In the genomic region with DNA sequence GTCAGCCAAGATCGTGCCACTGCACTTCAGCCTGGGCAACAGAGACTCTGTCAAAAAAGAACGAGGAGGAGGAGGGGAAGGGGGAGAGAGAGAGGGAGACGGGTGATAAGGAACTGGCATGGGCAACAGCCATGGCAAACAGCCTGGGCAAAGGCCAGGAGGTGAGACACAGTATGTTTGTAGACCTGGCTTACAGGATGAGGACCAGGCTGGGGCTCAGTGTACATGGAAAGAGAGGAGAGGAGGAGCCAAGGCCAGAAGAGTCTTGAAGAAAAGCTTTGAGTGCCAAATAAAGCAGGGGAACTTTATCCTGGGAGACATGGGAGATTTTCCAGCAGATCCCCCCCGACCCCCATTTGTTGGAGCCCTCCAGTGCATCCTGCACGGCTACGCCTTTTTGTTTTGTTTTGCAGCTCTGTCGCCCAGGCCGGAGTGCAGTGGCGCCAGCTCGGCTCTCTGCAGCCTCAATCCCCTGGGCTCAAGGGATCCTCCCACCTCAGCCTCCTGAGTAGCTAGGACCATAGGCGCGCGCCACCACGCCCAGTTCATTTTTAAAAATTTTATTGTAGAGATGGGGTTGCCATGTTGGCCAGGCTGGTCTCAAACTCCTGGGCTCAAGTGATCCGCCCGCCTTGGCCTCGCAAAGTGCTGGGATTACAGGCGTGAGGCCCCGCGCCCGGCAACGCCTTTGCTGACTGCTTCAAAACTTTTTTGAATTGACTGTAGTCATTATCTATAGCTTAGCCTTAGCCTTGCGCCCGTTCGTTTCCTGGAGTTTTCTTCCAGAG, we compare ENCODE assay signal across 8 cellular contexts. TPM values are rescaled to one million over a fixed set of nuclear protein-coding genes. Genes with fewer than 3 reads are reported as not detected.
A peak's percentile ranks its signal among the peaks of the same experiment; 100 is the strongest.
DNase-seq lines count a peak whose midpoint lies in the region; ATAC-seq, FAIRE-seq and TF ChIP-seq lines count a peak whose summit lies in the region.

No MANE protein-coding gene starts in this region.

- H3K4me1 ChIP-seq in A549 (peaks cover 32% of the 10 kb centered on the region), HAP-1 (peaks cover 18% of the 10 kb centered on the region), adipocyte (ENCODE audit: control insufficient read depth, insufficient read depth, low read length) (peaks cover 49% of the 10 kb centered on the region)

- H3K4me2 ChIP-seq in A549 = peak overlapping the region; percentile 85

- H3K9ac ChIP-seq in adipocyte (ENCODE audit: low read length) = peak overlapping the region; percentile 95

- H3K9me3 ChIP-seq in A549 (no peaks in the 10 kb centered on the region), HAP-1 (no peaks in the 10 kb centered on the region), adipocyte (ENCODE audit: control insufficient read depth, low read length) (no peaks in the 10 kb centered on the region), iPS-18c (ENCODE audit: control insufficient read depth, insufficient read depth, low read length) (no peaks in the 10 kb centered on the region)

- CTCF ChIA-PET in A549 (lab: Yijun Ruan, JAX) = interaction anchor here (1.1 to 5.8 kb wide), 12 partner anchors 9 to 42 kb away, joined by 3 to 40 read pairs (median 8); no protein-coding TSS in a partner anchor

- no peak for TF ChIP-seq POLR2A in A549 (IDR thresholded peaks at IDR 0.05; ENCODE audit: low read length)

- TF ChIP-seq RAD21 in A549 (conservative IDR thresholded peaks at IDR 0.05 in 1 of 2, IDR thresholded peaks at IDR 0.05 in 1 of 2) = no peak

- DNase-seq in A549 (ENCODE audit: low read depth in 1 of 2, low spot score in 1 of 2) = no peak
- no peak for DNase-seq in HAP-1 (ENCODE audit: low spot score in 2 of 2)
- DNase-seq in adipocyte (ENCODE audit: low read depth) = peak; percentile 22
- peak; percentile 23 for DNase-seq in stimulated activated naive CD8-positive, alpha-beta T cell treated with anti-CD3 and anti-CD28 coated beads, Interleukin-15, Interleukin-2, amounts not matched to agents 100 U/mL and 50 U/mL, for 24 hours
- no peak for DNase-seq in UCSD-AML1 (lab: John Stamatoyannopoulos, UW; ENCODE audit: unreplicated experiment)

- in situ Hi-C loops in HAP-1 (cut with MboI; ENCODE audit: low sequenced_read_pairs) = no loop called here

- no peak for TF ChIP-seq CTCF in A549 (IDR thresholded peaks at IDR 0.05)

- no peak for TF ChIP-seq EP300 in A549 (IDR thresholded peaks at IDR 0.05)

- ATAC-seq in A549 = peak in 1 of 2 experiments; percentile 16; a peak in 3 of 6 replicates
- ATAC-seq in stimulated activated naive CD8-positive, alpha-beta T cell treated with anti-CD3 and anti-CD28 coated beads, Interleukin-15, Interleukin-2, amounts not matched to agents 100 U/mL and 50 U/mL, for 24 hours = no peak
- ATAC-seq in HG02642 (IDR thresholded peaks at IDR 0.05; ENCODE audit: poor library complexity, unreplicated experiment) = no peak
- ATAC-seq in HG03159 (IDR thresholded peaks at IDR 0.05; ENCODE audit: unreplicated experiment) = no peak

- WGBS in A549 (ENCODE audit: missing lambda C conversion rate) = 20% methylated on average over 25 of the region's 25 CpGs

- POLR2A ChIA-PET in A549 (lab: Yijun Ruan, JAX) = interaction anchor here (0.6 to 2.7 kb wide), 13 partner anchors 10 to 1379 kb away, joined by 3 to 22 read pairs (median 5); a partner anchor contains a TSS

- H3K27me3 ChIP-seq in HAP-1 (ENCODE audit: low read depth) = no peaks in the 10 kb centered on the region
- H3K27me3 ChIP-seq in adipocyte (replicated peaks; ENCODE audit: control insufficient read depth, insufficient read depth, low read length) = no peaks in the 10 kb centered on the region

- peak overlapping the region; percentile 73 for H3K4me3 ChIP-seq in A549
- peak overlapping the region; percentile 71 for H3K4me3 ChIP-seq in HAP-1
- H3K4me3 ChIP-seq in adipocyte (ENCODE audit: low read length) = peak overlapping the region; percentile 95
- peak overlapping the region; percentile 67 for H3K4me3 ChIP-seq in iPS-18c (ENCODE audit: insufficient read depth, low read depth, low read length)

- H3K36me3 ChIP-seq in HAP-1 (replicated peaks) (peaks cover 9% of the 10 kb centered on the region), adipocyte (ENCODE audit: control insufficient read depth, insufficient read depth, low read length, severe bottlenecking) (no peaks in the 10 kb centered on the region)

- H3K27ac ChIP-seq in A549 = peak overlapping the region; percentile 93 to 96

- no peak for FAIRE-seq in A549 (lab: Jason Lieb, UNC)

TF ChIP-seq in A549, 52 proteins besides CTCF, POLR2A, EP300 and RAD21:
- TF ChIP-seq PHF8 (IDR thresholded peaks at IDR 0.05; ENCODE audit: borderline replicate concordance, low read depth) = peak; percentile 78
- TF ChIP-seq, protein P1, sequence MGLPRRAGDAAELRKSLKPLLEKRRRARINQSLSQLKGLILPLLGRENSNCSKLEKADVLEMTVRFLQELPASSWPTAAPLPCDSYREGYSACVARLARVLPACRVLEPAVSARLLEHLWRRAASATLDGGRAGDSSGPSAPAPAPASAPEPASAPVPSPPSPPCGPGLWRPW (IDR thresholded peaks at IDR 0.05) = no peak
- no peak for TF ChIP-seq RNF2 (IDR thresholded peaks at IDR 0.05; ENCODE audit: borderline replicate concordance, low read depth)
- TF ChIP-seq, protein P2, sequence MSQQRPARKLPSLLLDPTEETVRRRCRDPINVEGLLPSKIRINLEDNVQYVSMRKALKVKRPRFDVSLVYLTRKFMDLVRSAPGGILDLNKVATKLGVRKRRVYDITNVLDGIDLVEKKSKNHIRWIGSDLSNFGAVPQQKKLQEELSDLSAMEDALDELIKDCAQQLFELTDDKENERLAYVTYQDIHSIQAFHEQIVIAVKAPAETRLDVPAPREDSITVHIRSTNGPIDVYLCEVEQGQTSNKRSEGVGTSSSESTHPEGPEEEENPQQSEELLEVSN (IDR thresholded peaks at IDR 0.05; ENCODE audit: borderline replicate concordance, low read depth) = peak; percentile 82
- TF ChIP-seq KDM1A (IDR thresholded peaks at IDR 0.05; ENCODE audit: low read depth) = no peak
- no peak for TF ChIP-seq ZNF302 (CRISPR knock-in tag; IDR thresholded peaks at IDR 0.05)
- TF ChIP-seq, protein P3, sequence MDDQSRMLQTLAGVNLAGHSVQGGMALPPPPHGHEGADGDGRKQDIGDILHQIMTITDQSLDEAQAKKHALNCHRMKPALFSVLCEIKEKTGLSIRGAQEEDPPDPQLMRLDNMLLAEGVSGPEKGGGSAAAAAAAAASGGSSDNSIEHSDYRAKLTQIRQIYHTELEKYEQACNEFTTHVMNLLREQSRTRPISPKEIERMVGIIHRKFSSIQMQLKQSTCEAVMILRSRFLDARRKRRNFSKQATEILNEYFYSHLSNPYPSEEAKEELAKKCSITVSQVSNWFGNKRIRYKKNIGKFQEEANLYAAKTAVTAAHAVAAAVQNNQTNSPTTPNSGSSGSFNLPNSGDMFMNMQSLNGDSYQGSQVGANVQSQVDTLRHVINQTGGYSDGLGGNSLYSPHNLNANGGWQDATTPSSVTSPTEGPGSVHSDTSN (IDR thresholded peaks at IDR 0.05) = no peak
- TF ChIP-seq HOXB13 (CRISPR knock-in tag; IDR thresholded peaks at IDR 0.05; ENCODE audit: low read depth) = 0 out of 2 replicates have a peak, but pooled peaks have one; percentile 59
- TF ChIP-seq FOXS1 (CRISPR knock-in tag; IDR thresholded peaks at IDR 0.05) = no peak
- no peak for TF ChIP-seq CBX8 (IDR thresholded peaks at IDR 0.05)
- no peak for TF ChIP-seq POLR2AphosphoS2 (conservative IDR thresholded peaks at IDR 0.05; ENCODE audit: low read length)
- TF ChIP-seq CHD4 (IDR thresholded peaks at IDR 0.05; ENCODE audit: borderline replicate concordance) = no peak
- no peak for TF ChIP-seq EHMT2 (IDR thresholded peaks at IDR 0.05; ENCODE audit: low read depth)
- TF ChIP-seq HEYL (CRISPR knock-in tag; IDR thresholded peaks at IDR 0.05) = no peak
TF ChIP-seq in A549: peak in this region for 3.

RNA-seq across cellular contexts. Expression of a gene that starts 1.2 kb away (rescaled TPM):
- polyA plus RNA-seq in A549 (2011; rRNA removed) (99.2 and 105 TPM in 2 replicates), A549 (2017; fragmentation: RNase III; extraction: RNeasy Plus Mini Kit Qiagen cat#74134 plus additional on column Dnase treatment) (52.5 to 57.9 TPM (median 54.2 TPM) in 3 replicates)
- 69.5 and 90.7 TPM in 2 replicates for polyA plus RNA-seq in A549 (2012; cell fraction: cytosol; rRNA removed)
- 47.9 and 50.7 TPM in 2 replicates for polyA plus RNA-seq in A549 (2012; cell fraction: nucleus; rRNA removed)
- polyA minus RNA-seq in A549 (2011; rRNA and poly(A)+ RNA removed) = 158 and 192 TPM in 2 replicates

RNA-seq across cellular contexts. Expression of a gene that starts 43.1 kb away (rescaled TPM):
- polyA plus RNA-seq in A549 (2011; rRNA removed) (11.2 and 13.1 TPM in 2 replicates), A549 (2017; fragmentation: RNase III; extraction: RNeasy Plus Mini Kit Qiagen cat#74134 plus additional on column Dnase treatment) (15.5 to 19.3 TPM (median 18.9 TPM) in 3 replicates)
- polyA plus RNA-seq in A549 (2012; cell fraction: cytosol; rRNA removed) = 26.7 and 42.5 TPM in 2 replicates
- 42.1 and 57.8 TPM in 2 replicates for polyA plus RNA-seq in A549 (2012; cell fraction: nucleus; rRNA removed)
- 13.9 and 20.5 TPM in 2 replicates for polyA minus RNA-seq in A549 (2011; rRNA and poly(A)+ RNA removed)

Comparison
In these comparisons a context has a peak if more than half of its experiments do, and no peak if none do; other contexts are left out.
1. DNase-seq: peak in adipocyte (single experiment) and stimulated activated naive CD8-positive, alpha-beta T cell treated with anti-CD3 and anti-CD28 coated beads, Interleukin-15, Interleukin-2, amounts not matched to agents 100 U/mL and 50 U/mL, for 24 hours (single experiment); none in A549 (0 of 2), HAP-1 (0 of 2) and UCSD-AML1 (single experiment).
2. Peak in every context shown above with its lines, with median percentiles within 50 percentile points of each other: H3K4me3 ChIP-seq.